In the genomic region with DNA sequence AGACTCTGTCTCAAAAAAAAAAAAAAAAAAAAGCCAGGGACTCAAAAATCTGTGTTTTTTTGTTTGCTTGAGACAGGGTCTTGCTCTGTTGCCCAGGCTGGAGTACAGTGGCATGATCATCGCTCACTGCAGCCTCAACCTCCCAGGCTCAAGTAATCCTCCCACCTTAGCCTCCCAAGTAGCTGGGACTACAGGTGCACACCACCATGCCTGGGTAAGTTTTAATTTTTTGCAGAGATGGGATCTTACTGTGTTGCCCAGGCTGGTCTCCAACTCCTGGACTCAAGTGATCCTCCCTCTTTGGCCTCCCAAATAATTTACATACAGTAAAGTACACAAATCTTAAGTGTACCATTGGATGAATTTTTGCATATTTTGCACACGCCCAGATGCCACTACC, we compare ENCODE assay signal across 10 cellular contexts. TPM values are rescaled to one million over a fixed set of nuclear protein-coding genes. Genes with fewer than 3 reads are reported as not detected.
"Had no signal": no experiment of that assay in that cellular context is flagged by ENCODE, and none has a peak within 500 bp of the region (broad histone marks: within the 10 kb centered on the region; RNA-seq: fewer than 3 reads in every experiment).

No MANE protein-coding gene starts in this region.

RNA-seq across cellular contexts. Expression of gene OPRD1, which starts 20.0 kb away (rescaled TPM):
- total RNA-seq: activated naive CD4-positive, alpha-beta T cell treated with anti-CD3 and anti-CD28 coated beads for 36 hours; activated naive CD8-positive, alpha-beta T cell treated with anti-CD3 and anti-CD28 coated beads, Interleukin-2, amount 10 ng/mL, durations not matched to agents 7 days and 5 days; activated T-cell treated with anti-CD3 and anti-CD28 coated beads, Interleukin-2, amount 50 U/mL, for 4 hours; activated T-cell treated with anti-CD3 and anti-CD28 coated beads, Interleukin-2, amount 50 U/mL, for 72 hours; activated T-helper 17 cell treated with anti-CD3 and anti-CD28 coated beads, Interleukin-2, amount 50 U/mL, for 72 hours; activated T-helper 2 cell treated with anti-CD3 and anti-CD28 coated beads, Interferon-gamma antibody, Interleukin-2, Interleukin-4, amounts not matched to agents 10 μg/mL and 5 μg/mL and 100 μg/mL, durations not matched to agents 14 hours and 24 hours and 36 hours; aorta; ascending aorta; breast epithelium; cardiac septum had no signal
- polyA plus RNA-seq: aorta had no signal
